In genomic region chr1:208235356-208235982, GRCh38 we compare ENCODE assay signal across 2 cellular contexts.
TF ChIP-seq lines count a peak whose summit lies in the region.

No MANE protein-coding gene starts in this region.

TF ChIP-seq in SK-N-SH, 30 proteins besides CTCF, POLR2A, EP300 and RAD21 (continued from another document):
- no peak for TF ChIP-seq NRF1 (IDR thresholded peaks at IDR 0.05; ENCODE audit: low read depth, low read length)
- TF ChIP-seq RXRA (IDR thresholded peaks at IDR 0.05; ENCODE audit: borderline replicate concordance, low read depth): no peak
- no peak for TF ChIP-seq FOSL2 (IDR thresholded peaks at IDR 0.05; ENCODE audit: borderline replicate concordance, low read depth)
- no peak for TF ChIP-seq REST (IDR thresholded peaks at IDR 0.05; ENCODE audit: low read depth, low read length)
- no peak for TF ChIP-seq JUND (IDR thresholded peaks at IDR 0.05)
- TF ChIP-seq RCOR1 (IDR thresholded peaks at IDR 0.05; ENCODE audit: low read length): no peak
- no peak for TF ChIP-seq FOXM1 (IDR thresholded peaks at IDR 0.05; ENCODE audit: low read depth)
- no peak for TF ChIP-seq MEF2A (IDR thresholded peaks at IDR 0.05; ENCODE audit: borderline replicate concordance, low read depth)
- TF ChIP-seq NFIC (IDR thresholded peaks at IDR 0.05; ENCODE audit: borderline replicate concordance): no peak
- no peak for TF ChIP-seq IRF3 (IDR thresholded peaks at IDR 0.05; ENCODE audit: low read depth, low read length)
- TF ChIP-seq EZH2phosphoT487 (IDR thresholded peaks at IDR 0.05; ENCODE audit: borderline replicate concordance, low read depth): no peak
- no peak for TF ChIP-seq YY1 (IDR thresholded peaks at IDR 0.05; ENCODE audit: low read depth)
TF ChIP-seq in SK-N-SH: peak in this region for 0.

TF ChIP-seq in SK-N-SH treated with all-trans-retinoic acid at 6 μM for 48 hours, 23 proteins besides CTCF, POLR2A, EP300 and RAD21 (continued from another document):
- no peak for TF ChIP-seq ZFP3 (CRISPR knock-in tag; IDR thresholded peaks at IDR 0.05)
- TF ChIP-seq RARB (CRISPR knock-in tag; IDR thresholded peaks at IDR 0.05): no peak
- no peak for TF ChIP-seq ESRRG (CRISPR knock-in tag; IDR thresholded peaks at IDR 0.05)
- TF ChIP-seq PATZ1 (CRISPR knock-in tag; IDR thresholded peaks at IDR 0.05; ENCODE audit: borderline replicate concordance): no peak
- no peak for TF ChIP-seq POU6F1 (CRISPR knock-in tag; IDR thresholded peaks at IDR 0.05; ENCODE audit: borderline replicate concordance, low read depth)
- no peak for TF ChIP-seq TSHZ2 (CRISPR knock-in tag; IDR thresholded peaks at IDR 0.05)
- TF ChIP-seq ZNF70 (CRISPR knock-in tag; IDR thresholded peaks at IDR 0.05): no peak
- no peak for TF ChIP-seq SNAI2 (CRISPR knock-in tag; IDR thresholded peaks at IDR 0.05)
- TF ChIP-seq ZFP30 (CRISPR knock-in tag; IDR thresholded peaks at IDR 0.05): no peak
- no peak for TF ChIP-seq ZNF8 (CRISPR knock-in tag; IDR thresholded peaks at IDR 0.05)
- no peak for TF ChIP-seq CSDC2 (CRISPR knock-in tag; IDR thresholded peaks at IDR 0.05)
- no peak for TF ChIP-seq BACH2 (CRISPR knock-in tag; IDR thresholded peaks at IDR 0.05; ENCODE audit: borderline replicate concordance)
TF ChIP-seq in SK-N-SH treated with all-trans-retinoic acid at 6 μM for 48 hours: peak in this region for 0.
